Comparison of ENCODE assay signal across 8 cellular contexts in genomic region chr11:75561426-75562047, GRCh38. TPM values are rescaled to one million over a fixed set of nuclear protein-coding genes. Genes with fewer than 3 reads are reported as not detected.
DNase-seq lines count a peak whose midpoint lies in the region; ATAC-seq, FAIRE-seq and TF ChIP-seq lines count a peak whose summit lies in the region.

No MANE protein-coding gene starts in this region.

- H3K4me3 Mint-ChIP-seq in activated CD4-positive, alpha-beta T cell treated with anti-CD3 and anti-CD28 coated beads, Interleukin-2, amount 10 ng/mL, durations not matched to agents 24 days and 14 days, result peak overlapping the region; percentile 92
- peak overlapping the region; percentile 91 for H3K4me3 Mint-ChIP-seq in activated T-helper 2 cell treated with anti-CD3 and anti-CD28 coated beads, Interferon-gamma antibody, Interleukin-2, Interleukin-4, amounts not matched to agents 10 μg/mL and 5 μg/mL and 100 μg/mL, durations not matched to agents 14 hours and 24 hours and 36 hours (ENCODE audit: low read depth)

- no peaks in the 10 kb centered on the region for H3K9me3 Mint-ChIP-seq in activated CD4-positive, alpha-beta T cell treated with anti-CD3 and anti-CD28 coated beads, Interleukin-2, amount 10 ng/mL, durations not matched to agents 24 days and 14 days
- H3K9me3 Mint-ChIP-seq in activated T-helper 2 cell treated with anti-CD3 and anti-CD28 coated beads, Interferon-gamma antibody, Interleukin-2, Interleukin-4, amounts not matched to agents 10 μg/mL and 5 μg/mL and 100 μg/mL, durations not matched to agents 14 hours and 24 hours and 36 hours, result no peaks in the 10 kb centered on the region

- no peak for ATAC-seq in GM19324 (IDR thresholded peaks at IDR 0.05; ENCODE audit: low FRiP score, unreplicated experiment)

- H3K4me3 ChIP-seq in keratinocyte (ENCODE audit: control insufficient read depth in 2 of 3, extremely low read depth in 1 of 3, insufficient read depth in 2 of 3, low read depth in 1 of 3, low read length in 3 of 3) (peak overlapping the region; percentile 77 to 97 (median 82)), thyroid gland (replicated peaks in 1 of 3) (peak overlapping the region in 2 of 3 donors; percentile 91 to 95)

- peaks cover 4% of the 10 kb centered on the region for H3K9me1 ChIP-seq in keratinocyte (ENCODE audit: control insufficient read depth, extremely low read depth, insufficient read depth, low read length)

- H3K9me3 ChIP-seq in keratinocyte (ENCODE audit: control insufficient read depth, low read depth, low read length) (no peaks in the 10 kb centered on the region), thyroid gland (no peaks in the 10 kb centered on the region)

- dilution Hi-C loops in keratinocyte (cut with MboI; ENCODE audit: extremely low pct_ligation_motif_present, low sequenced_read_pairs), result no loop called here

- peaks cover 10% of the 10 kb centered on the region for H3K27me3 Mint-ChIP-seq in activated CD4-positive, alpha-beta T cell treated with anti-CD3 and anti-CD28 coated beads, Interleukin-2, amount 10 ng/mL, durations not matched to agents 24 days and 14 days
- peaks cover 4% of the 10 kb centered on the region for H3K27me3 Mint-ChIP-seq in activated T-helper 2 cell treated with anti-CD3 and anti-CD28 coated beads, Interferon-gamma antibody, Interleukin-2, Interleukin-4, amounts not matched to agents 10 μg/mL and 5 μg/mL and 100 μg/mL, durations not matched to agents 14 hours and 24 hours and 36 hours (ENCODE audit: low read depth)

- H3K27ac ChIP-seq in keratinocyte (ENCODE audit: control insufficient read depth, insufficient read depth, low read length), result no peak overlapping the region
- H3K27ac ChIP-seq in thyroid gland, result peak overlapping the region; percentile 99 to 100 (median 100)

- H3K27me3 ChIP-seq in keratinocyte (ENCODE audit: control insufficient read depth, extremely low read depth, insufficient read depth, low read length), result no peaks in the 10 kb centered on the region
- H3K27me3 ChIP-seq in thyroid gland, result no peaks in the 10 kb centered on the region

- H3K36me3 ChIP-seq in keratinocyte (ENCODE audit: control insufficient read depth in 2 of 2, extremely low read depth in 1 of 2, insufficient read depth in 2 of 2, low read length in 2 of 2) (peaks cover 6 to 14% of the 10 kb centered on the region in 2 experiments), thyroid gland (peaks cover under 1 to 6% of the 10 kb centered on the region in 2 donors)

- DNase-seq in activated CD4-positive, alpha-beta T cell treated with anti-CD3 and anti-CD28 coated beads, Interleukin-2, amount 10 ng/mL, durations not matched to agents 24 days and 14 days, result no peak
- DNase-seq in activated CD4-positive, alpha-beta T cell treated with anti-CD3 and anti-CD28 coated beads, Interleukin-2, amount 50 U/mL, for 1 hour, result no peak
- no peak for DNase-seq in activated T-helper 2 cell treated with anti-CD3 and anti-CD28 coated beads, Interferon-gamma antibody, Interleukin-2, Interleukin-4, amounts not matched to agents 10 μg/mL and 5 μg/mL and 100 μg/mL, durations not matched to agents 14 hours and 24 hours and 36 hours (ENCODE audit: low spot score)
- DNase-seq in keratinocyte (ENCODE audit: low read depth, low spot score) (no peak), thyroid gland (no peak), NCI-H345 treated with DMSO at 0.1 percent for 48 hours (lab: John Stamatoyannopoulos, UW; ENCODE audit: unreplicated experiment) (no peak), NCI-H1105 treated with DMSO at 0.1 percent for 48 hours (lab: John Stamatoyannopoulos, UW) (no peak)

- peaks cover 13% of the 10 kb centered on the region for H4K20me1 ChIP-seq in keratinocyte (ENCODE audit: control insufficient read depth, extremely low read depth, insufficient read depth, low read length)

- peaks cover 18% of the 10 kb centered on the region for H3K4me1 Mint-ChIP-seq in activated CD4-positive, alpha-beta T cell treated with anti-CD3 and anti-CD28 coated beads, Interleukin-2, amount 10 ng/mL, durations not matched to agents 24 days and 14 days
- H3K4me1 Mint-ChIP-seq in activated T-helper 2 cell treated with anti-CD3 and anti-CD28 coated beads, Interferon-gamma antibody, Interleukin-2, Interleukin-4, amounts not matched to agents 10 μg/mL and 5 μg/mL and 100 μg/mL, durations not matched to agents 14 hours and 24 hours and 36 hours (ENCODE audit: low read depth), result peaks cover 11% of the 10 kb centered on the region

- TF ChIP-seq POLR2A in thyroid gland (IDR thresholded peaks at IDR 0.05), result no peak

- H3K4me1 ChIP-seq in keratinocyte (ENCODE audit: control insufficient read depth, extremely low read depth, insufficient read depth, low read length) (peaks cover 59% of the 10 kb centered on the region), thyroid gland (peaks cover 42 to 80% of the 10 kb centered on the region in 2 donors)

- TF ChIP-seq CTCF in keratinocyte (optimal IDR thresholded peaks at IDR 0.05 in 1 of 3, IDR thresholded peaks at IDR 0.05 in 1 of 3, conservative IDR thresholded peaks at IDR 0.05 in 1 of 3; ENCODE audit: extremely low read depth in 1 of 3, insufficient read depth in 2 of 3, low read length in 3 of 3) (no peak), thyroid gland (IDR thresholded peaks at IDR 0.05) (no peak)

- 16 to 23% methylated on average over 14 of the region's 21 CpGs for WGBS in thyroid gland, 2 donors

- peak overlapping the region; percentile 57 for H2AFZ ChIP-seq in keratinocyte (ENCODE audit: control insufficient read depth, low read length)

- peak overlapping the region; percentile 90 for H3K9ac ChIP-seq in keratinocyte (ENCODE audit: control insufficient read depth, extremely low read depth, insufficient read depth, low read length)

- intact Hi-C loops in activated CD4-positive, alpha-beta T cell treated with anti-CD3 and anti-CD28 coated beads, Interleukin-2, amount 10 ng/mL, durations not matched to agents 24 days and 14 days (cut with micrococcal nuclease), result loop anchor here (2.0 kb wide), 1 partner anchor 35 kb away; no protein-coding TSS in a partner anchor
- intact Hi-C loops in activated T-helper 2 cell treated with anti-CD3 and anti-CD28 coated beads, Interferon-gamma antibody, Interleukin-2, Interleukin-4, amounts not matched to agents 10 μg/mL and 5 μg/mL and 100 μg/mL, durations not matched to agents 14 hours and 24 hours and 36 hours (cut with micrococcal nuclease), result no loop called here
- intact Hi-C loops in thyroid gland (cut with DNase I), result no loop called here

- peak overlapping the region; percentile 95 for H3K4me2 ChIP-seq in keratinocyte (ENCODE audit: control insufficient read depth, extremely low read depth, insufficient read depth, low read depth, low read length)

- H3K79me2 ChIP-seq in keratinocyte (ENCODE audit: control insufficient read depth, insufficient read depth, low read length), result peaks cover 43% of the 10 kb centered on the region

- H3K36me3 Mint-ChIP-seq in activated CD4-positive, alpha-beta T cell treated with anti-CD3 and anti-CD28 coated beads, Interleukin-2, amount 10 ng/mL, durations not matched to agents 24 days and 14 days (ENCODE audit: low read depth), result no peaks in the 10 kb centered on the region
- no peaks in the 10 kb centered on the region for H3K36me3 Mint-ChIP-seq in activated T-helper 2 cell treated with anti-CD3 and anti-CD28 coated beads, Interferon-gamma antibody, Interleukin-2, Interleukin-4, amounts not matched to agents 10 μg/mL and 5 μg/mL and 100 μg/mL, durations not matched to agents 14 hours and 24 hours and 36 hours (ENCODE audit: low read depth)

- no peak for FAIRE-seq in keratinocyte (lab: Jason Lieb, UNC)

- peak overlapping the region; percentile 92 for H3K27ac Mint-ChIP-seq in activated CD4-positive, alpha-beta T cell treated with anti-CD3 and anti-CD28 coated beads, Interleukin-2, amount 10 ng/mL, durations not matched to agents 24 days and 14 days
- H3K27ac Mint-ChIP-seq in activated T-helper 2 cell treated with anti-CD3 and anti-CD28 coated beads, Interferon-gamma antibody, Interleukin-2, Interleukin-4, amounts not matched to agents 10 μg/mL and 5 μg/mL and 100 μg/mL, durations not matched to agents 14 hours and 24 hours and 36 hours, result peak overlapping the region; percentile 88

RNA-seq across cellular contexts. Expression of gene SERPINH1, which starts 0.5 kb away (rescaled TPM):
- 29.6 and 30.3 TPM in 2 replicates for total RNA-seq in activated CD4-positive, alpha-beta T cell treated with anti-CD3 and anti-CD28 coated beads, Interleukin-2, amount 10 ng/mL, durations not matched to agents 24 days and 14 days
- total RNA-seq in activated T-helper 2 cell treated with anti-CD3 and anti-CD28 coated beads, Interferon-gamma antibody, Interleukin-2, Interleukin-4, amounts not matched to agents 10 μg/mL and 5 μg/mL and 100 μg/mL, durations not matched to agents 14 hours and 24 hours and 36 hours, result 23.8 and 23.9 TPM in 2 replicates
- 131 to 152 TPM (median 136 TPM) in 3 replicates for polyA plus RNA-seq in keratinocyte
- 21.2 TPM for polyA plus RNA-seq in keratinocyte (2011; ENCODE audit: low read depth)
- 55.7 and 96.8 TPM in 2 replicates for polyA plus RNA-seq in keratinocyte (2011; cell fraction: cytosol; rRNA removed)
- polyA plus RNA-seq in keratinocyte (2011; cell fraction: nucleus; rRNA removed), result 222 and 300 TPM in 2 replicates
- polyA plus RNA-seq in keratinocyte (2012; ENCODE audit: low replicate concordance), result 44.1 and 204 TPM in 2 replicates
- polyA minus RNA-seq in keratinocyte, result 94.3 to 326 TPM (median 110 TPM) in 3 replicates
- polyA minus RNA-seq in keratinocyte (2011; cell fraction: cytosol; rRNA and poly(A)+ RNA removed), result 352 TPM
- 249 and 254 TPM in 2 replicates for polyA minus RNA-seq in keratinocyte (2011; cell fraction: nucleus; rRNA and poly(A)+ RNA removed)
- total RNA-seq in thyroid gland, result 100 to 1,000 TPM; 102 to 167 (median 143) TPM

RNA-seq across cellular contexts. Expression of gene GDPD5, which starts 35.8 kb away (rescaled TPM):
- total RNA-seq in activated CD4-positive, alpha-beta T cell treated with anti-CD3 and anti-CD28 coated beads, Interleukin-2, amount 10 ng/mL, durations not matched to agents 24 days and 14 days, result 13.4 and 14.5 TPM in 2 replicates
- total RNA-seq in activated T-helper 2 cell treated with anti-CD3 and anti-CD28 coated beads, Interferon-gamma antibody, Interleukin-2, Interleukin-4, amounts not matched to agents 10 μg/mL and 5 μg/mL and 100 μg/mL, durations not matched to agents 14 hours and 24 hours and 36 hours, result 11.0 and 14.9 TPM in 2 replicates
- polyA plus RNA-seq in keratinocyte, result 2.1 to 4.0 TPM (median 3.1 TPM) in 3 replicates
- polyA plus RNA-seq in keratinocyte (2011; ENCODE audit: low read depth), result 0.45 TPM
- polyA plus RNA-seq in keratinocyte (2011; cell fraction: cytosol; rRNA removed), result 1.7 and 2.9 TPM in 2 replicates
- 9.3 and 14.4 TPM in 2 replicates for polyA plus RNA-seq in keratinocyte (2011; cell fraction: nucleus; rRNA removed)
- polyA plus RNA-seq in keratinocyte (2012; ENCODE audit: low replicate concordance), result 0.83 and 6.4 TPM in 2 replicates
- 5.0 to 24.4 TPM (median 6.7 TPM) in 3 replicates for polyA minus RNA-seq in keratinocyte
- polyA minus RNA-seq in keratinocyte (2011; cell fraction: cytosol; rRNA and poly(A)+ RNA removed), result 8.6 TPM
- 9.1 and 13.0 TPM in 2 replicates for polyA minus RNA-seq in keratinocyte (2011; cell fraction: nucleus; rRNA and poly(A)+ RNA removed)
- 1 to 10 TPM; 5.6 to 6.4 (median 6.1) TPM for total RNA-seq in thyroid gland
